ENCODE assay signal across 14 cellular contexts in the genomic region with DNA sequence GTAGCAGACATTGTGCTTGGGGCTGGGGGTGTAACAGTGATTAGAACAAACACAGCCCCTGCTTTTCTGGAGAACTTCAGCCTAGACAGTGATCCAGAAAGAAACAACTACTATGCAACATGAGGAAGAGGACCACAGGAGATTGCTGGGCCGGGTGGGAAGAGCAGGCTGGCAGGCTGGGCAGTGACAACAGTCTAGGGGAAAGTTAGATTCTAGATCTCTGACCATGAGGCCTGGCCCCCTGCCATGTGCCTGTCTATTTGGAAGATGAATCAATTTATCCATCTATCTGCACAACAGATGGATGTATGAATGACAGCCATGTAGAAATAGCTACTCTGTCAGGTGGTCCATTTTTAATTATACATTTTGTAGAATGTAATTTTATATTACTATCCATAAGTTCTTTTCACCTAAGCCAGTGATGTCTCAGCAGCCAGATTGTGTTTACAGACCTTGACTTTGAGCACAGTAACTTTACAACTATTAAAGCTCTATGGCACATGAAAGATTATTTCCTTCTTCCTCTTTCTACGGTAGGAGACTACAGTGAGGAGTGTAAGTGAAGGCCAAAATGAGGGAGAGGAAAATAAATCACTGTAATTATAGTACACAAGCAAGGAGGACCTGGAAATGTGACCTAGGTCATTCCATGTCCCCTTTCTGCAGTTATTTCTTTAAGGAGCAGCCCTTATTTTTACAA. TPM values are rescaled to one million over a fixed set of nuclear protein-coding genes. Genes with fewer than 3 reads are reported as not detected.
DNase-seq lines count a peak whose midpoint lies in the region; ATAC-seq and TF ChIP-seq lines count a peak whose summit lies in the region.
"Had no signal": no experiment of that assay in that cellular context is flagged by ENCODE, and none has a peak within 500 bp of the region (broad histone marks: within the 10 kb centered on the region; RNA-seq: fewer than 3 reads in every experiment).

No MANE protein-coding gene starts in this region.

- H3K36me3 ChIP-seq in colonic mucosa (no peaks in the 10 kb centered on the region), mucosa of rectum (ENCODE audit: control insufficient read depth in 2 of 2, insufficient read depth in 2 of 2, low read length in 2 of 2) (no peaks in the 10 kb centered on the region), transverse colon (no peaks in the 10 kb centered on the region), PC-3 (ENCODE audit: low read depth, low read length) (no peaks in the 10 kb centered on the region)

- in situ Hi-C loops in transverse colon (cut with MboI; ENCODE audit: low pct_ligation_motif_present in 1 of 4, low pct_unique_long_range_greater_than_20kb in 1 of 4, low sequenced_read_pairs in 3 of 4): no loop called here

- no peaks in the 10 kb centered on the region for H3K27me3 ChIP-seq in colonic mucosa
- H3K27me3 ChIP-seq in mucosa of rectum (ENCODE audit: control insufficient read depth in 2 of 2, insufficient read depth in 2 of 2, low read length in 2 of 2): no peaks in the 10 kb centered on the region
- no peaks in the 10 kb centered on the region for H3K27me3 ChIP-seq in transverse colon
- no peaks in the 10 kb centered on the region for H3K27me3 ChIP-seq in PC-3 (ENCODE audit: low read length)

- no peak for TF ChIP-seq POLR2A in transverse colon (IDR thresholded peaks at IDR 0.05)

- no peaks in the 10 kb centered on the region for H4K20me1 ChIP-seq in PC-3 (ENCODE audit: low read length)

- no peaks in the 10 kb centered on the region for H3K4me1 ChIP-seq in colonic mucosa
- peaks cover 10 to 19% of the 10 kb centered on the region in 2 donors for H3K4me1 ChIP-seq in mucosa of rectum (ENCODE audit: control insufficient read depth in 2 of 2, insufficient read depth in 2 of 2, low read length in 2 of 2)
- H3K4me1 ChIP-seq in transverse colon: peaks cover 0 to 27% (median 12%) of the 10 kb centered on the region in 4 donors
- H3K4me1 ChIP-seq in PC-3 (ENCODE audit: insufficient read depth, low read length): no peaks in the 10 kb centered on the region

- no TSS peak for BruUV-seq in PC-3 (replicated peaks; lab: Mats Ljungman, UMichigan)

- TF ChIP-seq EP300 in transverse colon (IDR thresholded peaks at IDR 0.05; ENCODE audit: low read depth): no peak

- H3K9me3 ChIP-seq in colonic mucosa (no peaks in the 10 kb centered on the region), mucosa of rectum (ENCODE audit: control insufficient read depth in 2 of 2, low read length in 2 of 2) (peaks cover 0 to 5% of the 10 kb centered on the region in 2 donors), transverse colon (no peaks in the 10 kb centered on the region), PC-3 (ENCODE audit: low read length) (0 out of 2 replicates have a peak, but pooled peaks cover 12% of the 10 kb centered on the region)

- no peak for TF ChIP-seq CTCF in colonic mucosa (IDR thresholded peaks at IDR 0.05)
- TF ChIP-seq CTCF in transverse colon (IDR thresholded peaks at IDR 0.05): no peak
- no peak for TF ChIP-seq CTCF in PC-3 (conservative IDR thresholded peaks at IDR 0.05; ENCODE audit: low read depth, low read length)

- intact Hi-C loops in colonic mucosa (cut with DNase I): no loop called here
- intact Hi-C loops in transverse colon (cut with DNase I; ENCODE audit: low total_unique reads): no loop called here
- intact Hi-C loops in PC-3 (cut with micrococcal nuclease): no loop called here

- H3F3A ChIP-seq in PC-3 (ENCODE audit: low read length, unreplicated experiment): no peaks in the 10 kb centered on the region

- H3K4me2 ChIP-seq in PC-3 (ENCODE audit: low read length): no peak overlapping the region

- H3K79me2 ChIP-seq in PC-3 (ENCODE audit: low read length): no peaks in the 10 kb centered on the region

- H3K9ac ChIP-seq in colonic mucosa (ENCODE audit: low read depth in 2 of 2, low read length in 2 of 2) (peak overlapping the region in 1 of 2 donors; percentile 74), mucosa of rectum (ENCODE audit: low read depth in 1 of 2, low read length in 2 of 2) (peak overlapping the region; percentile 24 to 47), PC-3 (ENCODE audit: low read length) (no peak overlapping the region)

- DNase-seq in NCI-H69 (lab: John Stamatoyannopoulos, UW) (peak; percentile 72), colonic mucosa (peak; percentile 60), transverse colon (peak; percentile 31), UCSD-AML1 (lab: John Stamatoyannopoulos, UW; ENCODE audit: unreplicated experiment) (no peak), PC-3 (no peak), dedifferentiated amniotic fluid mesenchymal stem cell (ENCODE audit: extremely low spot score) (no peak)
- DNase-seq: C1 segment of cervical spinal cord; CD4-positive, alpha-beta T cell; DMS79 treated with DMSO at 0.1 percent for 48 hours; EL; GOT3; H9 had no signal

- POLR2A ChIA-PET in PC-3 (lab: Charles Lee; ENCODE audit: unreplicated experiment): no interaction called here

- H3K27ac ChIP-seq in colonic mucosa (peak overlapping the region; percentile 88), mucosa of rectum (ENCODE audit: low read depth in 2 of 2, low read length in 2 of 2) (peak overlapping the region; percentile 79 to 85), transverse colon (peak overlapping the region; percentile 78 to 84 (median 82)), PC-3 (ENCODE audit: low read length) (no peak overlapping the region)

- no peaks in the 10 kb centered on the region for H3K9me2 ChIP-seq in PC-3 (replicated peaks; ENCODE audit: low read length)

- H3K4me3 ChIP-seq in colonic mucosa (no peak overlapping the region), mucosa of rectum (ENCODE audit: low read length in 2 of 2) (peak overlapping the region in 1 of 2 donors; percentile 22), transverse colon (no peak overlapping the region), PC-3 (ENCODE audit: low read length) (no peak overlapping the region)

- CTCF ChIA-PET in PC-3 (lab: Charles Lee): no interaction called here

- WGBS in transverse colon (ENCODE audit: low coverage in 1 of 2), 2 donors: 17 to 19% methylated on average over 2 of the region's 2 CpGs

- no peak overlapping the region for H2AFZ ChIP-seq in PC-3 (ENCODE audit: low read length)

- ATAC-seq in PC-3: no peak

RNA-seq across cellular contexts. Expression of gene CLIC6, which starts 15.5 kb away (rescaled TPM):
- total RNA-seq in colonic mucosa (10 to 100 TPM in 1 of 2 donors, 1 to 10 TPM in 1; 9.4 to 12.8 TPM), transverse colon (1 to 10 TPM in 2 of 4 donors, under 1 TPM in 1, not detected in 1; 0.37 to 4.9 (median 3.7) TPM), PC-3 (2014; rRNA removed) (not detected in 2 replicates)
- total RNA-seq: HT1080 had no signal

Comparison
In these comparisons a context has a peak if more than half of its experiments do, and no peak if none do; other contexts are left out.
1. DNase-seq: peak in NCI-H69 (single experiment), colonic mucosa (single experiment) and transverse colon (single experiment); none in UCSD-AML1 (single experiment), PC-3 (single experiment) and dedifferentiated amniotic fluid mesenchymal stem cell (single experiment).